Comparison of ENCODE assay signal across 18 cellular contexts in the genomic region with DNA sequence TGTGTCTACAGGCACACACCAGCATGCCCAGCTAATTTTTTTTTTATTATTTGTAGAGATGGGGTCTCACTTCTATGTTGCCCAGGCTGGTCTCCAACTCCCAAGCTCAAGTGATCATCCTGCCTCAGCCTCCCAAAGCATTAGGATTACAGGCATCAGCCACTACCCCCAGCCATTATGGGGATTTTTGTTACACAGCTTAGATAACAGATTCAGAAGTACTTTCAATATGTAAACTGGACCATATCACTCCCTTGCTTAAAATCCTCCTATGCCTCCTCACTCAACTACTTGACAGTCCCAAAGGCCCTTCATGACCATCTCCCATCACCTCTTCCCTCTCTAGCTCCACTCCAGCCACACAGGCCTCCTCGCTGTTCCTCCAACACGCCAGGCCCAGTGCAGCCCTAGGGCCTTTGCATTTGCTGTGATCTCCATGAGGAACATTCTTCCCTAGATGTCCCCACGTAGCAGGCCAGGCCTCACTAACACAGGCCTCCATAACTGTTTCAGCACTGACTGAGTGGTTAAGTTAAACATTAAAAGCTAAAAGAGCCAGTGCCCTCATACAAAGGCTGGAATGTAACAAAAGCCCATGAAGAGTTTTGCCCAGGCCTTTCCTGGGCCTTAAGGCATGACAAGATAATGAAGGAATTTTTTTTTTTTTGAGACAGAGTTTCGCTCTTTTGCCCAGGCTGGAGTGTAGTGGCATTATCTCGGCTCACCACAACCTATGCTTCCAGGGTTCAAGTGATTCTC. TPM values are rescaled to one million over a fixed set of nuclear protein-coding genes. Genes with fewer than 3 reads are reported as not detected.
DNase-seq lines count a peak whose midpoint lies in the region; ATAC-seq lines count a peak whose summit lies in the region.
"Had no signal": no experiment of that assay in that cellular context is flagged by ENCODE, and none has a peak within 500 bp of the region (broad histone marks: within the 10 kb centered on the region; RNA-seq: fewer than 3 reads in every experiment).

No MANE protein-coding gene starts in this region.

- H3K4me3 Mint-ChIP-seq in activated naive CD4-positive, alpha-beta T cell treated with anti-CD3 and anti-CD28 coated beads, Interleukin-2, amount 10 ng/mL, durations not matched to agents 7 days and 5 days, result no peak overlapping the region
- no peak overlapping the region for H3K4me3 Mint-ChIP-seq in activated T-helper 17 cell treated with anti-CD3 and anti-CD28 coated beads, Interleukin-2, amount 50 U/mL, for 72 hours
- H3K4me3 Mint-ChIP-seq: CD14-positive monocyte had no signal

- no peak for ATAC-seq in activated T-helper 17 cell treated with anti-CD3 and anti-CD28 coated beads, Interleukin-2, amount 50 U/mL, for 72 hours (replicated peaks)
- ATAC-seq in HG03095 (IDR thresholded peaks at IDR 0.05; ENCODE audit: unreplicated experiment) (no peak), HG03025 (IDR thresholded peaks at IDR 0.05; ENCODE audit: low FRiP score, unreplicated experiment) (no peak)
- ATAC-seq: A549, Panc1 had no signal

- DNase-seq in activated naive CD4-positive, alpha-beta T cell treated with anti-CD3 and anti-CD28 coated beads, Interleukin-2, amount 10 ng/mL, durations not matched to agents 7 days and 5 days, result no peak
- DNase-seq in activated naive CD4-positive, alpha-beta T cell (lab: John Stamatoyannopoulos, UW), result no peak
- DNase-seq in kidney tubule cell (ENCODE audit: low spot score) (peak; percentile 79), renal cortical epithelial cell (ENCODE audit: low read depth) (peak; percentile 68), HT-29 (ENCODE audit: low spot score) (no peak)
- DNase-seq: NCI-H1105 treated with DMSO at 0.1 percent for 48 hours, NCI-H1694 treated with DMSO at 0.1 percent for 48 hours, NCI-H226, NCI-H524 treated with DMSO at 0.1 percent for 48 hours had no signal

- H3K27me3 Mint-ChIP-seq in activated naive CD4-positive, alpha-beta T cell treated with anti-CD3 and anti-CD28 coated beads, Interleukin-2, amount 10 ng/mL, durations not matched to agents 7 days and 5 days, result no peaks in the 10 kb centered on the region
- H3K27me3 Mint-ChIP-seq in activated T-helper 17 cell treated with anti-CD3 and anti-CD28 coated beads, Interleukin-2, amount 50 U/mL, for 72 hours, result no peaks in the 10 kb centered on the region
- H3K27me3 Mint-ChIP-seq: IgD-negative memory B cell had no signal

- peaks cover 22% of the 10 kb centered on the region for H3K36me3 Mint-ChIP-seq in activated naive CD4-positive, alpha-beta T cell treated with anti-CD3 and anti-CD28 coated beads, Interleukin-2, amount 10 ng/mL, durations not matched to agents 7 days and 5 days
- H3K36me3 Mint-ChIP-seq in activated T-helper 17 cell treated with anti-CD3 and anti-CD28 coated beads, Interleukin-2, amount 50 U/mL, for 72 hours (ENCODE audit: low read depth), result peaks cover 44% of the 10 kb centered on the region

- H3K4me1 Mint-ChIP-seq in activated naive CD4-positive, alpha-beta T cell treated with anti-CD3 and anti-CD28 coated beads, Interleukin-2, amount 10 ng/mL, durations not matched to agents 7 days and 5 days, result peaks cover 36% of the 10 kb centered on the region
- H3K4me1 Mint-ChIP-seq in activated T-helper 17 cell treated with anti-CD3 and anti-CD28 coated beads, Interleukin-2, amount 50 U/mL, for 72 hours, result peaks cover 14% of the 10 kb centered on the region

- no peaks in the 10 kb centered on the region for H3K9me3 Mint-ChIP-seq in activated naive CD4-positive, alpha-beta T cell treated with anti-CD3 and anti-CD28 coated beads, Interleukin-2, amount 10 ng/mL, durations not matched to agents 7 days and 5 days
- H3K9me3 Mint-ChIP-seq in activated T-helper 17 cell treated with anti-CD3 and anti-CD28 coated beads, Interleukin-2, amount 50 U/mL, for 72 hours, result peaks cover 4% of the 10 kb centered on the region
- H3K9me3 Mint-ChIP-seq: IgD-negative memory B cell had no signal

- CTCF ChIA-PET in activated naive CD4-positive, alpha-beta T cell treated with anti-CD3 and anti-CD28 coated beads, Interleukin-2, amount 10 ng/mL, durations not matched to agents 7 days and 5 days (lab: Charles Lee), result no interaction called here

- peak overlapping the region; percentile 20 for H3K27ac Mint-ChIP-seq in activated naive CD4-positive, alpha-beta T cell treated with anti-CD3 and anti-CD28 coated beads, Interleukin-2, amount 10 ng/mL, durations not matched to agents 7 days and 5 days
- peak overlapping the region; percentile 15 for H3K27ac Mint-ChIP-seq in activated T-helper 17 cell treated with anti-CD3 and anti-CD28 coated beads, Interleukin-2, amount 50 U/mL, for 72 hours
- H3K27ac Mint-ChIP-seq: CD14-positive monocyte had no signal

RNA-seq across cellular contexts. Expression of a gene that starts 2.5 kb away (rescaled TPM):
- 10 to 100 TPM; 11.1 to 22.2 TPM for total RNA-seq in activated T-helper 17 cell treated with anti-CD3 and anti-CD28 coated beads, Interleukin-2, amount 50 U/mL, for 72 hours
- 13.5 and 21.6 TPM in 2 replicates for total RNA-seq in renal cortical epithelial cell
- 46.8 and 52.8 TPM in 2 replicates for total RNA-seq in HT-29 (2014; rRNA removed; shearing (Covaris generic))

RNA-seq across cellular contexts. Expression of a gene that starts 8.2 kb away (rescaled TPM):
- total RNA-seq in activated T-helper 17 cell treated with anti-CD3 and anti-CD28 coated beads, Interleukin-2, amount 50 U/mL, for 72 hours, result 10 to 100 TPM; 51.5 to 64.3 TPM
- total RNA-seq in renal cortical epithelial cell, result 45.1 and 60.3 TPM in 2 replicates
- total RNA-seq in HT-29 (2014; rRNA removed; shearing (Covaris generic)), result 49.8 and 62.5 TPM in 2 replicates

RNA-seq across cellular contexts. Expression of a gene that starts 14.7 kb away (rescaled TPM):
- total RNA-seq in activated T-helper 17 cell treated with anti-CD3 and anti-CD28 coated beads, Interleukin-2, amount 50 U/mL, for 72 hours, result not detected
- 2.1 TPM in 1 of 2 replicates, not detected in the other for total RNA-seq in renal cortical epithelial cell
- total RNA-seq in HT-29 (2014; rRNA removed; shearing (Covaris generic)), result 0.60 and 1.4 TPM in 2 replicates
- total RNA-seq: HT1080, LHCN-M2 had no signal

RNA-seq across cellular contexts. Expression of a gene that starts 17.6 kb away (rescaled TPM):
- 1 to 10 TPM in 1 of 2 donors, not detected in 1; 1.6 TPM for total RNA-seq in activated T-helper 17 cell treated with anti-CD3 and anti-CD28 coated beads, Interleukin-2, amount 50 U/mL, for 72 hours
- total RNA-seq in renal cortical epithelial cell, result 0.35 and 0.50 TPM in 2 replicates
- total RNA-seq in HT-29 (2014; rRNA removed; shearing (Covaris generic)), result 0.58 and 2.5 TPM in 2 replicates
- total RNA-seq: HT1080 had no signal

RNA-seq across cellular contexts. Expression of a gene that starts 41.0 kb away (rescaled TPM):
- total RNA-seq in activated T-helper 17 cell treated with anti-CD3 and anti-CD28 coated beads, Interleukin-2, amount 50 U/mL, for 72 hours, result 1 to 10 TPM; 2.1 to 4.0 TPM
- not detected in 2 replicates for total RNA-seq in renal cortical epithelial cell
- total RNA-seq in HT-29 (2014; rRNA removed; shearing (Covaris generic)), result not detected in 2 replicates
- total RNA-seq: HT1080, LHCN-M2 had no signal

Comparison
In these comparisons a context has a peak if more than half of its experiments do, and no peak if none do; other contexts are left out.
1. DNase-seq: peak in kidney tubule cell (single experiment) and renal cortical epithelial cell (single experiment); none in activated naive CD4-positive, alpha-beta T cell treated with anti-CD3 and anti-CD28 coated beads, Interleukin-2, amount 10 ng/mL, durations not matched to agents 7 days and 5 days (single experiment), activated naive CD4-positive, alpha-beta T cell (0 of 4) and HT-29 (single experiment).